In genomic region chr16:17416461-17417221, GRCh38 we compare ENCODE assay signal across 8 cellular contexts. TPM values are rescaled to one million over a fixed set of nuclear protein-coding genes. Genes with fewer than 3 reads are reported as not detected.
DNase-seq lines count a peak whose midpoint lies in the region; ATAC-seq and TF ChIP-seq lines count a peak whose summit lies in the region.

No MANE protein-coding gene starts in this region.

- H3K9ac ChIP-seq in endodermal cell (ENCODE audit: extremely low read depth, low read length, poor library complexity, severe bottlenecking): no peak overlapping the region

- TF ChIP-seq CTCF in BJ (IDR thresholded peaks at IDR 0.05; ENCODE audit: insufficient read depth, low read depth, low read length) (peak; percentile 41), endodermal cell (conservative IDR thresholded peaks at IDR 0.05) (peak; percentile 46), neural crest cell (conservative IDR thresholded peaks at IDR 0.05) (peak; percentile 27), testis (IDR thresholded peaks at IDR 0.05) (no peak)

- H3K36me3 Mint-ChIP-seq in endodermal cell (ENCODE audit: low read depth): peaks cover 15% of the 10 kb centered on the region
- no peaks in the 10 kb centered on the region for H3K36me3 Mint-ChIP-seq in neural crest cell (ENCODE audit: low read depth)

- H3K4me1 ChIP-seq in endodermal cell (ENCODE audit: control insufficient read depth, insufficient read depth, low read length) (peaks cover 13% of the 10 kb centered on the region), testis (peaks cover 19% of the 10 kb centered on the region)

- H3K9me3 ChIP-seq in endodermal cell (ENCODE audit: control insufficient read depth, low read length): no peaks in the 10 kb centered on the region
- H3K9me3 ChIP-seq in testis: no peaks in the 10 kb centered on the region

- peaks cover 4% of the 10 kb centered on the region for H3K9me3 Mint-ChIP-seq in endodermal cell
- no peaks in the 10 kb centered on the region for H3K9me3 Mint-ChIP-seq in neural crest cell

- H3K4me3 ChIP-seq in BJ (ENCODE audit: low read depth, low read length) (no peak overlapping the region), endodermal cell (ENCODE audit: low read length) (peak overlapping the region; percentile 59), testis (no peak overlapping the region)

- POLR2A ChIA-PET in BJ (lab: Charles Lee): interaction anchor here (0.9 kb wide), 1 partner anchor 11 kb away, joined by 3 read pairs; no protein-coding TSS in a partner anchor

- ATAC-seq in GM19351 (IDR thresholded peaks at IDR 0.05; ENCODE audit: unreplicated experiment) (peak; percentile 96), HG03460 (IDR thresholded peaks at IDR 0.05; ENCODE audit: unreplicated experiment) (peak; percentile 97)

- peaks cover 40% of the 10 kb centered on the region for H3K4me1 Mint-ChIP-seq in endodermal cell
- H3K4me1 Mint-ChIP-seq in neural crest cell: peaks cover 31% of the 10 kb centered on the region

- H3K27me3 Mint-ChIP-seq in endodermal cell (ENCODE audit: insufficient read depth) (no peaks in the 10 kb centered on the region), neural crest cell (ENCODE audit: low read depth) (peaks cover 2% of the 10 kb centered on the region)

- DNase-seq in BJ (ENCODE audit: low read depth) (no peak), endodermal cell (peak; percentile 78), neural crest cell (ENCODE audit: low read depth, low spot score) (peak; percentile 6), testis (peak; percentile 34), NCI-H1436 treated with DMSO at 0.1 percent for 48 hours (lab: John Stamatoyannopoulos, UW) (no peak)
- DNase-seq in activated CD4-positive, alpha-beta T cell treated with anti-CD3 and anti-CD28 coated beads for 4 hours: peak; percentile 34 to 38

- WGBS in endodermal cell (ENCODE audit: insufficient coverage in 1 of 2, insufficient read length in 1 of 2), 2 experiments: 40 to 42% methylated on average over 10 to 13 of the region's 13 CpGs
- WGBS in testis, 2 donors: 19 to 47% methylated on average over 12 to 13 of the region's 13 CpGs

- intact Hi-C loops in testis (cut with DNase I; ENCODE audit: low total_unique reads): no loop called here

- H3K27me3 ChIP-seq in BJ (ENCODE audit: control insufficient read depth, insufficient read depth, low read length) (no peaks in the 10 kb centered on the region), endodermal cell (ENCODE audit: control insufficient read depth, insufficient read depth, low read length, poor library complexity, severe bottlenecking) (no peaks in the 10 kb centered on the region), testis (no peaks in the 10 kb centered on the region)

- H3K27ac Mint-ChIP-seq in endodermal cell (no peak overlapping the region), neural crest cell (ENCODE audit: unreplicated experiment) (no peak overlapping the region)

- H3K36me3 ChIP-seq in BJ (ENCODE audit: control insufficient read depth, insufficient read depth, low read length): no peaks in the 10 kb centered on the region
- no peaks in the 10 kb centered on the region for H3K36me3 ChIP-seq in endodermal cell (ENCODE audit: control insufficient read depth, insufficient read depth, low read length)
- no peaks in the 10 kb centered on the region for H3K36me3 ChIP-seq in testis (ENCODE audit: low read depth, missing control alignments)

- CTCF ChIA-PET in BJ (lab: Yijun Ruan, JAX): interaction anchor here (0.9 to 1.6 kb wide), 10 partner anchors 10 to 223 kb away, joined by 3 to 7 read pairs (median 4); no protein-coding TSS in a partner anchor

- H3K4me3 Mint-ChIP-seq in endodermal cell: no peak overlapping the region
- H3K4me3 Mint-ChIP-seq in neural crest cell: no peak overlapping the region

- TF ChIP-seq POLR2A in testis (IDR thresholded peaks at IDR 0.05): no peak

- H3K27ac ChIP-seq in endodermal cell (ENCODE audit: low read depth, low read length): peak overlapping the region; percentile 21
- H3K27ac ChIP-seq in testis: no peak overlapping the region

RNA-seq across cellular contexts. Expression of gene XYLT1, which starts 54.1 kb away (rescaled TPM):
- polyA plus RNA-seq in BJ (2011; rRNA removed) (14.6 and 15.9 TPM in 2 replicates), testis (ENCODE audit: insufficient read depth, low read depth, low replicate concordance) (6.5 TPM)
- polyA minus RNA-seq in BJ (2011; rRNA and poly(A)+ RNA removed): 58.1 and 64.5 TPM in 2 replicates
- total RNA-seq in endodermal cell (10 to 100 TPM; 26.8 to 28.5 TPM), neural crest cell (14.3 and 15.0 TPM in 2 replicates), testis (10 to 100 TPM; 13.6 to 20.7 TPM)
- 11.9 TPM for polyA plus RNA-seq in endodermal cell (2013, experiment 1 of 2)
- 13.2 TPM for polyA plus RNA-seq in endodermal cell (2013, experiment 2 of 2)

Comparison
In these comparisons a context has a peak if more than half of its experiments do, and no peak if none do; other contexts are left out.
1. DNase-seq: peak in activated CD4-positive, alpha-beta T cell treated with anti-CD3 and anti-CD28 coated beads for 4 hours (2 of 2), endodermal cell (single experiment), neural crest cell (single experiment) and testis (single experiment); none in BJ (single experiment) and NCI-H1436 treated with DMSO at 0.1 percent for 48 hours (single experiment).
2. CTCF ChIP-seq: peak in BJ (single experiment), endodermal cell (single experiment) and neural crest cell (single experiment); none in testis (0 of 3).